Comparison of ENCODE assay signal across 2 cellular contexts in genomic region chr17:45404870-45405249, GRCh38.
TF ChIP-seq lines count a peak whose summit lies in the region.

No MANE protein-coding gene starts in this region.

TF ChIP-seq in HCT116, 20 proteins besides CTCF, POLR2A, EP300 and RAD21:
- TF ChIP-seq CBX3 (IDR thresholded peaks at IDR 0.05; ENCODE audit: low read depth) (no peak), SIN3A (IDR thresholded peaks at IDR 0.05; ENCODE audit: low read depth) (no peak), EZH2 (IDR thresholded peaks at IDR 0.05) (no peak), SRF (IDR thresholded peaks at IDR 0.05; ENCODE audit: low read depth) (no peak), ZFX (IDR thresholded peaks at IDR 0.05) (no peak), POLR2AphosphoS5 (IDR thresholded peaks at IDR 0.05; ENCODE audit: low read depth, low read length) (no peak), SP1 (IDR thresholded peaks at IDR 0.05; ENCODE audit: low read depth) (no peak), TCF7L2 (IDR thresholded peaks at IDR 0.05; ENCODE audit: borderline replicate concordance, extremely low read depth, insufficient read depth, insufficient read length) (no peak), EGR1 (IDR thresholded peaks at IDR 0.05; ENCODE audit: low read depth) (no peak), FOSL1 (IDR thresholded peaks at IDR 0.05; ENCODE audit: low read depth) (no peak), CEBPB (IDR thresholded peaks at IDR 0.05; ENCODE audit: low read depth) (no peak), JUND (IDR thresholded peaks at IDR 0.05) (no peak), ATF3 (IDR thresholded peaks at IDR 0.05) (no peak), ZNF274 (IDR thresholded peaks at IDR 0.05; ENCODE audit: low read depth, low read length) (no peak)
- TF ChIP-seq, protein P1, sequence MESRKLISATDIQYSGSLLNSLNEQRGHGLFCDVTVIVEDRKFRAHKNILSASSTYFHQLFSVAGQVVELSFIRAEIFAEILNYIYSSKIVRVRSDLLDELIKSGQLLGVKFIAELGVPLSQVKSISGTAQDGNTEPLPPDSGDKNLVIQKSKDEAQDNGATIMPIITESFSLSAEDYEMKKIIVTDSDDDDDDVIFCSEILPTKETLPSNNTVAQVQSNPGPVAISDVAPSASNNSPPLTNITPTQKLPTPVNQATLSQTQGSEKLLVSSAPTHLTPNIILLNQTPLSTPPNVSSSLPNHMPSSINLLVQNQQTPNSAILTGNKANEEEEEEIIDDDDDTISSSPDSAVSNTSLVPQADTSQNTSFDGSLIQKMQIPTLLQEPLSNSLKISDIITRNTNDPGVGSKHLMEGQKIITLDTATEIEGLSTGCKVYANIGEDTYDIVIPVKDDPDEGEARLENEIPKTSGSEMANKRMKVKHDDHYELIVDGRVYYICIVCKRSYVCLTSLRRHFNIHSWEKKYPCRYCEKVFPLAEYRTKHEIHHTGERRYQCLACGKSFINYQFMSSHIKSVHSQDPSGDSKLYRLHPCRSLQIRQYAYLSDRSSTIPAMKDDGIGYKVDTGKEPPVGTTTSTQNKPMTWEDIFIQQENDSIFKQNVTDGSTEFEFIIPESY (IDR thresholded peaks at IDR 0.05; ENCODE audit: extremely low read depth, insufficient replicate concordance, low read length): no peak
- TF ChIP-seq, protein P2, sequence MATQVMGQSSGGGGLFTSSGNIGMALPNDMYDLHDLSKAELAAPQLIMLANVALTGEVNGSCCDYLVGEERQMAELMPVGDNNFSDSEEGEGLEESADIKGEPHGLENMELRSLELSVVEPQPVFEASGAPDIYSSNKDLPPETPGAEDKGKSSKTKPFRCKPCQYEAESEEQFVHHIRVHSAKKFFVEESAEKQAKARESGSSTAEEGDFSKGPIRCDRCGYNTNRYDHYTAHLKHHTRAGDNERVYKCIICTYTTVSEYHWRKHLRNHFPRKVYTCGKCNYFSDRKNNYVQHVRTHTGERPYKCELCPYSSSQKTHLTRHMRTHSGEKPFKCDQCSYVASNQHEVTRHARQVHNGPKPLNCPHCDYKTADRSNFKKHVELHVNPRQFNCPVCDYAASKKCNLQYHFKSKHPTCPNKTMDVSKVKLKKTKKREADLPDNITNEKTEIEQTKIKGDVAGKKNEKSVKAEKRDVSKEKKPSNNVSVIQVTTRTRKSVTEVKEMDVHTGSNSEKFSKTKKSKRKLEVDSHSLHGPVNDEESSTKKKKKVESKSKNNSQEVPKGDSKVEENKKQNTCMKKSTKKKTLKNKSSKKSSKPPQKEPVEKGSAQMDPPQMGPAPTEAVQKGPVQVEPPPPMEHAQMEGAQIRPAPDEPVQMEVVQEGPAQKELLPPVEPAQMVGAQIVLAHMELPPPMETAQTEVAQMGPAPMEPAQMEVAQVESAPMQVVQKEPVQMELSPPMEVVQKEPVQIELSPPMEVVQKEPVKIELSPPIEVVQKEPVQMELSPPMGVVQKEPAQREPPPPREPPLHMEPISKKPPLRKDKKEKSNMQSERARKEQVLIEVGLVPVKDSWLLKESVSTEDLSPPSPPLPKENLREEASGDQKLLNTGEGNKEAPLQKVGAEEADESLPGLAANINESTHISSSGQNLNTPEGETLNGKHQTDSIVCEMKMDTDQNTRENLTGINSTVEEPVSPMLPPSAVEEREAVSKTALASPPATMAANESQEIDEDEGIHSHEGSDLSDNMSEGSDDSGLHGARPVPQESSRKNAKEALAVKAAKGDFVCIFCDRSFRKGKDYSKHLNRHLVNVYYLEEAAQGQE (IDR thresholded peaks at IDR 0.05; ENCODE audit: low read depth): no peak
- TF ChIP-seq, protein P3, sequence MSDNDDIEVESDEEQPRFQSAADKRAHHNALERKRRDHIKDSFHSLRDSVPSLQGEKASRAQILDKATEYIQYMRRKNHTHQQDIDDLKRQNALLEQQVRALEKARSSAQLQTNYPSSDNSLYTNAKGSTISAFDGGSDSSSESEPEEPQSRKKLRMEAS (IDR thresholded peaks at IDR 0.05): no peak

TF ChIP-seq in H1, 55 proteins besides CTCF, POLR2A, EP300 and RAD21:
- TF ChIP-seq SIN3A (conservative IDR thresholded peaks at IDR 0.05 in 1 of 2, IDR thresholded peaks at IDR 0.05 in 1 of 2; ENCODE audit: low read depth in 1 of 2, low read length in 2 of 2) (no peak), KDM4A (IDR thresholded peaks at IDR 0.05; ENCODE audit: low read depth, low read length, severe bottlenecking) (peak; percentile 11), SIX5 (IDR thresholded peaks at IDR 0.05; ENCODE audit: low read depth, low read length) (no peak)
